ENCODE assay signal across 8 cellular contexts in genomic region chr6:146543211-146543939, GRCh38. TPM values are rescaled to one million over a fixed set of nuclear protein-coding genes. Genes with fewer than 3 reads are reported as not detected.
DNase-seq lines count a peak whose midpoint lies in the region; ATAC-seq and TF ChIP-seq lines count a peak whose summit lies in the region.

Gene RAB32, plus strand, starts transcription at chr6:146543833. Its CDS starts 39 bp downstream, at chr6:146543872.

- H3K36me3 ChIP-seq in lung (ENCODE audit: control insufficient read depth in 2 of 2, insufficient read depth in 2 of 2, low read length in 2 of 2) (no peaks in the 10 kb centered on the region), stomach (no peaks in the 10 kb centered on the region)

- WGBS in lung, 2 donors = 1 to 2% methylated on average over 53 to 86 of the region's 86 CpGs
- WGBS in stomach, 5 donors = 2 to 30% (median 3%) methylated on average over 5 to 86 of the region's 86 CpGs

- in situ Hi-C loops in endometrial microvascular endothelial cells (cut with HindIII; ENCODE audit: inconsistent ontology term, low pct_unique_long_range_greater_than_20kb, low sequenced_read_pairs) = no loop called here

- H3K27me3 ChIP-seq in lung (ENCODE audit: control insufficient read depth, insufficient read depth) (no peaks in the 10 kb centered on the region), stomach (no peaks in the 10 kb centered on the region)

- TF ChIP-seq EP300 in stomach (IDR thresholded peaks at IDR 0.05) = no peak

- H3K4me3 ChIP-seq in lung (peak within 1 kb of the TSS; percentile 76), stomach (peak within 1 kb of the TSS; percentile 57 to 82 (median 66))

- H3K9me3 ChIP-seq in lung (ENCODE audit: control insufficient read depth in 2 of 2, insufficient read depth in 1 of 2, low read length in 1 of 2) = no peaks in the 10 kb centered on the region
- no peaks in the 10 kb centered on the region for H3K9me3 ChIP-seq in stomach

- TF ChIP-seq CTCF in VCaP (conservative IDR thresholded peaks at IDR 0.05) (peak; percentile 70), lung (IDR thresholded peaks at IDR 0.05; ENCODE audit: control extremely low read depth, extremely low read depth) (peak; percentile 5), stomach (IDR thresholded peaks at IDR 0.05) (peak in 5 of 7 experiments; percentile 20 to 85 (median 64))

- H3K4me1 ChIP-seq in lung (ENCODE audit: control insufficient read depth in 2 of 2, insufficient read depth in 2 of 2, low read length in 2 of 2) (peaks cover 5 to 6% of the 10 kb centered on the region in 2 donors), stomach (peaks cover 12 to 43% (median 24%) of the 10 kb centered on the region in 4 donors)

- intact Hi-C loops in stomach (cut with DNase I; ENCODE audit: low total_unique reads) = loop anchor here (10.0 kb wide), 1 partner anchor 579 kb away; the partner anchor contains the start of gene SHPRH

- peak; percentile 80 for DNase-seq in GDM1 (lab: John Stamatoyannopoulos, UW)
- DNase-seq in HuH-7 (ENCODE audit: low spot score) = peak; percentile 80
- peak; percentile 94 for DNase-seq in lung (ENCODE audit: low spot score)
- DNase-seq in stomach = peak; percentile 94
- no peak for DNase-seq in SK-N-DZ (ENCODE audit: low spot score)

- H3K27ac ChIP-seq in VCaP = peak within 1 kb of the TSS; percentile 49; the same call in 1 of the 2 replicates
- H3K27ac ChIP-seq in lung (ENCODE audit: low read depth in 1 of 2, low read length in 1 of 2) = peak within 1 kb of the TSS; percentile 96 to 97
- peak within 1 kb of the TSS; percentile 95 to 99 (median 97) for H3K27ac ChIP-seq in stomach

- no peak for TF ChIP-seq POLR2A in stomach (IDR thresholded peaks at IDR 0.05)

- peak; percentile 77 for ATAC-seq in GM21619 (IDR thresholded peaks at IDR 0.05; ENCODE audit: unreplicated experiment)
- peak; percentile 99 for ATAC-seq in lung (ENCODE audit: insufficient read depth, low FRiP score)

RNA-seq across cellular contexts. Expression of gene RAB32, which starts in this region (rescaled TPM):
- total RNA-seq in endometrial microvascular endothelial cells (ENCODE audit: inconsistent ontology term) = 116 TPM
- total RNA-seq in lung = 10 to 100 TPM; 22.5 to 30.0 TPM
- polyA plus RNA-seq in lung = 10 to 100 TPM; 21.3 to 63.2 TPM
- total RNA-seq in stomach = 10 to 100 TPM in 2 of 5 donors, 1 to 10 TPM in 3; 3.5 to 21.7 (median 4.6) TPM
- 10 to 100 TPM in 2 of 3 donors, 1 to 10 TPM in 1; 9.4 to 46.6 (median 43.4) TPM for polyA plus RNA-seq in stomach
- not detected in 2 replicates for polyA plus RNA-seq in SK-N-DZ (2014; cell fraction: cytosol; rRNA removed)
- not detected in 2 replicates for polyA plus RNA-seq in SK-N-DZ (2014; cell fraction: nucleus; rRNA removed)

Comparison
In these comparisons a context has a peak if more than half of its experiments do, and no peak if none do; other contexts are left out.
1. CTCF ChIP-seq: peak in every context shown above with its lines; median percentile 70 in VCaP; 64 in stomach; 5 in lung.